In the genomic region with DNA sequence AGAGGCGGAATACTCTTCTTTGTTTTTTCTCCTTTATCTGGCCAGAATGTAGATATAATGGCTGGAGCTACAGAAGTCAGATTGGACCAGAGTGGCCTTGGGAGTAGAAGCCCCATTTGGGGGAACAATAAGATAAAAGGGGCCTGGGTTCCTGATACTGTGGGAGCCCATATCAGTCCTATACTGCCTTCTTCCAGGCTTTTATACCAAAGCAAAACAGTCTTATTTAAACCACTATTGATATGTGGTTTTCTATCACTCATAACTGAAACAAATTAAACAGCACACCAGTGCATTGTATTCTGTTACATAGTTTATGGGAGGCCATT, we compare ENCODE assay signal across 2 cellular contexts.
TF ChIP-seq lines count a peak whose summit lies in the region.

No MANE protein-coding gene starts in this region.

TF ChIP-seq in GM23338, 12 proteins besides CTCF, POLR2A, EP300 and RAD21 (continues in another document):
- TF ChIP-seq ZNF331 (CRISPR knock-in tag; IDR thresholded peaks at IDR 0.05; ENCODE audit: low read depth) (no peak), EZH2phosphoT487 (IDR thresholded peaks at IDR 0.05; ENCODE audit: unreplicated experiment) (no peak), JUNB (IDR thresholded peaks at IDR 0.05; ENCODE audit: unreplicated experiment) (no peak), NANOG (IDR thresholded peaks at IDR 0.05; ENCODE audit: borderline replicate concordance) (no peak), STAT1 (IDR thresholded peaks at IDR 0.05; ENCODE audit: unreplicated experiment) (no peak), ZNF462 (CRISPR knock-in tag; IDR thresholded peaks at IDR 0.05) (no peak), CREB1 (CRISPR knock-in tag; IDR thresholded peaks at IDR 0.05; ENCODE audit: low read depth) (no peak), POLR2AphosphoS5 (IDR thresholded peaks at IDR 0.05; ENCODE audit: low read depth) (no peak), ZNF114 (CRISPR knock-in tag; IDR thresholded peaks at IDR 0.05) (no peak)
- TF ChIP-seq, protein P1, sequence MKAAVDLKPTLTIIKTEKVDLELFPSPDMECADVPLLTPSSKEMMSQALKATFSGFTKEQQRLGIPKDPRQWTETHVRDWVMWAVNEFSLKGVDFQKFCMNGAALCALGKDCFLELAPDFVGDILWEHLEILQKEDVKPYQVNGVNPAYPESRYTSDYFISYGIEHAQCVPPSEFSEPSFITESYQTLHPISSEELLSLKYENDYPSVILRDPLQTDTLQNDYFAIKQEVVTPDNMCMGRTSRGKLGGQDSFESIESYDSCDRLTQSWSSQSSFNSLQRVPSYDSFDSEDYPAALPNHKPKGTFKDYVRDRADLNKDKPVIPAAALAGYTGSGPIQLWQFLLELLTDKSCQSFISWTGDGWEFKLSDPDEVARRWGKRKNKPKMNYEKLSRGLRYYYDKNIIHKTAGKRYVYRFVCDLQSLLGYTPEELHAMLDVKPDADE (IDR thresholded peaks at IDR 0.05) = no peak
- TF ChIP-seq, protein P2, sequence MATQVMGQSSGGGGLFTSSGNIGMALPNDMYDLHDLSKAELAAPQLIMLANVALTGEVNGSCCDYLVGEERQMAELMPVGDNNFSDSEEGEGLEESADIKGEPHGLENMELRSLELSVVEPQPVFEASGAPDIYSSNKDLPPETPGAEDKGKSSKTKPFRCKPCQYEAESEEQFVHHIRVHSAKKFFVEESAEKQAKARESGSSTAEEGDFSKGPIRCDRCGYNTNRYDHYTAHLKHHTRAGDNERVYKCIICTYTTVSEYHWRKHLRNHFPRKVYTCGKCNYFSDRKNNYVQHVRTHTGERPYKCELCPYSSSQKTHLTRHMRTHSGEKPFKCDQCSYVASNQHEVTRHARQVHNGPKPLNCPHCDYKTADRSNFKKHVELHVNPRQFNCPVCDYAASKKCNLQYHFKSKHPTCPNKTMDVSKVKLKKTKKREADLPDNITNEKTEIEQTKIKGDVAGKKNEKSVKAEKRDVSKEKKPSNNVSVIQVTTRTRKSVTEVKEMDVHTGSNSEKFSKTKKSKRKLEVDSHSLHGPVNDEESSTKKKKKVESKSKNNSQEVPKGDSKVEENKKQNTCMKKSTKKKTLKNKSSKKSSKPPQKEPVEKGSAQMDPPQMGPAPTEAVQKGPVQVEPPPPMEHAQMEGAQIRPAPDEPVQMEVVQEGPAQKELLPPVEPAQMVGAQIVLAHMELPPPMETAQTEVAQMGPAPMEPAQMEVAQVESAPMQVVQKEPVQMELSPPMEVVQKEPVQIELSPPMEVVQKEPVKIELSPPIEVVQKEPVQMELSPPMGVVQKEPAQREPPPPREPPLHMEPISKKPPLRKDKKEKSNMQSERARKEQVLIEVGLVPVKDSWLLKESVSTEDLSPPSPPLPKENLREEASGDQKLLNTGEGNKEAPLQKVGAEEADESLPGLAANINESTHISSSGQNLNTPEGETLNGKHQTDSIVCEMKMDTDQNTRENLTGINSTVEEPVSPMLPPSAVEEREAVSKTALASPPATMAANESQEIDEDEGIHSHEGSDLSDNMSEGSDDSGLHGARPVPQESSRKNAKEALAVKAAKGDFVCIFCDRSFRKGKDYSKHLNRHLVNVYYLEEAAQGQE (IDR thresholded peaks at IDR 0.05; ENCODE audit: unreplicated experiment) = no peak

TF ChIP-seq in HepG2, 621 proteins besides CTCF, POLR2A, EP300 and RAD21:
- TF ChIP-seq KAT7 (CRISPR knock-in tag; IDR thresholded peaks at IDR 0.05; ENCODE audit: borderline replicate concordance) (no peak), HMG20A (CRISPR knock-in tag; IDR thresholded peaks at IDR 0.05; ENCODE audit: borderline replicate concordance) (no peak), TBP (CRISPR knock-in tag; IDR thresholded peaks at IDR 0.05) (no peak), NFE2L2 (IDR thresholded peaks at IDR 0.05; ENCODE audit: low read length) (no peak), MEIS1 (CRISPR knock-in tag; IDR thresholded peaks at IDR 0.05; ENCODE audit: borderline replicate concordance) (no peak), ZNF296 (CRISPR knock-in tag; conservative IDR thresholded peaks at IDR 0.05) (no peak), MYC (CRISPR knock-in tag; IDR thresholded peaks at IDR 0.05; ENCODE audit: borderline replicate concordance) (no peak), ZNF775 (CRISPR knock-in tag; IDR thresholded peaks at IDR 0.05; ENCODE audit: borderline replicate concordance) (no peak), ZNF282 (IDR thresholded peaks at IDR 0.05; ENCODE audit: partially characterized antibody) (no peak)
- TF ChIP-seq, protein P3, sequence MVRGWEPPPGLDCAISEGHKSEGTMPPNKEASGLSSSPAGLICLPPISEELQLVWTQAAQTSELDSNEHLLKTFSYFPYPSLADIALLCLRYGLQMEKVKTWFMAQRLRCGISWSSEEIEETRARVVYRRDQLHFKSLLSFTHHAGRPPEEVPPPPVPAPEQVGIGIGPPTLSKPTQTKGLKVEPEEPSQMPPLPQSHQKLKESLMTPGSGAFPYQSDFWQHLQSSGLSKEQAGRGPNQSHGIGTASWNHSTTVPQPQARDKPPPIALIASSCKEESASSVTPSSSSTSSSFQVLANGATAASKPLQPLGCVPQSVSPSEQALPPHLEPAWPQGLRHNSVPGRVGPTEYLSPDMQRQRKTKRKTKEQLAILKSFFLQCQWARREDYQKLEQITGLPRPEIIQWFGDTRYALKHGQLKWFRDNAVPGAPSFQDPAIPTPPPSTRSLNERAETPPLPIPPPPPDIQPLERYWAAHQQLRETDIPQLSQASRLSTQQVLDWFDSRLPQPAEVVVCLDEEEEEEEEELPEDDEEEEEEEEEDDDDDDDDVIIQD (CRISPR knock-in tag; IDR thresholded peaks at IDR 0.05; ENCODE audit: low read depth) = no peak
